9 cellular contexts compared by ENCODE assay signal in genomic region chr14:88463318-88463717, GRCh38.
A peak's percentile ranks its signal among the peaks of the same experiment; 100 is the strongest.
DNase-seq lines count a peak whose midpoint lies in the region; ATAC-seq, FAIRE-seq and TF ChIP-seq lines count a peak whose summit lies in the region.
"Had no signal": no experiment of that assay in that cellular context is flagged by ENCODE, and none has a peak within 500 bp of the region (broad histone marks: within the 10 kb centered on the region; RNA-seq: fewer than 3 reads in every experiment).

No MANE protein-coding gene starts in this region.

- peaks cover 25% of the 10 kb centered on the region for H3K36me3 Mint-ChIP-seq in Caco-2 (ENCODE audit: insufficient read depth, unreplicated experiment)

- no peaks in the 10 kb centered on the region for H3K27me3 Mint-ChIP-seq in Caco-2 (ENCODE audit: insufficient read depth, unreplicated experiment)

- peaks cover 4% of the 10 kb centered on the region; the same call in 1 of the 2 replicates for H3K4me1 ChIP-seq in Caco-2
- H3K4me1 ChIP-seq in keratinocyte (ENCODE audit: control insufficient read depth, extremely low read depth, insufficient read depth, low read length): no peaks in the 10 kb centered on the region

- H2AFZ ChIP-seq in keratinocyte (ENCODE audit: control insufficient read depth, low read length): no peak overlapping the region

- POLR2A ChIA-PET in Caco-2 (lab: Charles Lee): no interaction called here

- H3K4me3 ChIP-seq in Caco-2 (ENCODE audit: low read depth, low read length) (no peak overlapping the region), keratinocyte (ENCODE audit: control insufficient read depth in 2 of 3, extremely low read depth in 1 of 3, insufficient read depth in 2 of 3, low read depth in 1 of 3, low read length in 3 of 3) (no peak overlapping the region)

- H3K9me3 ChIP-seq in Caco-2 (no peaks in the 10 kb centered on the region), keratinocyte (ENCODE audit: control insufficient read depth, low read depth, low read length) (no peaks in the 10 kb centered on the region)

- TF ChIP-seq CTCF in Caco-2 (IDR thresholded peaks at IDR 0.05; ENCODE audit: insufficient read depth in 1 of 2, low read depth in 1 of 2, low read length in 1 of 2, severe bottlenecking in 1 of 2, unreplicated experiment in 1 of 2) (peak; percentile 24 to 40), keratinocyte (optimal IDR thresholded peaks at IDR 0.05 in 1 of 3, IDR thresholded peaks at IDR 0.05 in 1 of 3, conservative IDR thresholded peaks at IDR 0.05 in 1 of 3; ENCODE audit: extremely low read depth in 1 of 3, insufficient read depth in 2 of 3, low read length in 3 of 3) (peak; percentile 35 to 54 (median 46))

- no peak for FAIRE-seq in keratinocyte (lab: Jason Lieb, UNC)

- H3K27me3 ChIP-seq in Caco-2 (replicated peaks; ENCODE audit: control insufficient read depth, insufficient read depth, low read length): no peaks in the 10 kb centered on the region
- H3K27me3 ChIP-seq in keratinocyte (ENCODE audit: control insufficient read depth, extremely low read depth, insufficient read depth, low read length): no peaks in the 10 kb centered on the region

- no peaks in the 10 kb centered on the region for H3K79me2 ChIP-seq in keratinocyte (ENCODE audit: control insufficient read depth, insufficient read depth, low read length)

- CTCF ChIA-PET in Caco-2 (lab: Charles Lee): interaction anchor here (1.1 kb wide), 1 partner anchor 448 kb away, joined by 3 read pairs; no protein-coding TSS in a partner anchor

- no peaks in the 10 kb centered on the region for H4K20me1 ChIP-seq in keratinocyte (ENCODE audit: control insufficient read depth, extremely low read depth, insufficient read depth, low read length)

- no peak overlapping the region for H3K27ac Mint-ChIP-seq in Caco-2 (ENCODE audit: unreplicated experiment)

- H3K9me3 Mint-ChIP-seq in Caco-2 (ENCODE audit: unreplicated experiment): peaks cover 19% of the 10 kb centered on the region

- ATAC-seq in GM21526 (IDR thresholded peaks at IDR 0.05; ENCODE audit: low FRiP score, unreplicated experiment) (peak; percentile 69), HG03432 (IDR thresholded peaks at IDR 0.05; ENCODE audit: unreplicated experiment) (no peak), esophagus mucosa (no peak)

- intact Hi-C loops in Caco-2 (cut with micrococcal nuclease; ENCODE audit: unreplicated experiment): no loop called here

- H3K4me2 ChIP-seq in keratinocyte (ENCODE audit: control insufficient read depth, extremely low read depth, insufficient read depth, low read depth, low read length): no peak overlapping the region

- H3K4me1 Mint-ChIP-seq in Caco-2 (ENCODE audit: low read depth, unreplicated experiment): peaks cover 3% of the 10 kb centered on the region

- dilution Hi-C loops in keratinocyte (cut with MboI; ENCODE audit: extremely low pct_ligation_motif_present, low sequenced_read_pairs): no loop called here

- no peaks in the 10 kb centered on the region for H3K9me1 ChIP-seq in keratinocyte (ENCODE audit: control insufficient read depth, extremely low read depth, insufficient read depth, low read length)

- no peak overlapping the region for H3K27ac ChIP-seq in keratinocyte (ENCODE audit: control insufficient read depth, insufficient read depth, low read length)

- BruUV-seq in Caco-2 (replicated peaks; lab: Mats Ljungman, UMichigan): no TSS peak

- DNase-seq in Caco-2 (peak in 1 of 2 experiments; percentile 37), RPMI7951 (ENCODE audit: low read depth) (peak; percentile 10), keratinocyte (ENCODE audit: low read depth, low spot score) (no peak), NCI-H2029 (lab: John Stamatoyannopoulos, UW) (no peak), NCI-H1092 treated with DMSO at 0.1 percent for 48 hours (lab: John Stamatoyannopoulos, UW) (no peak)
- DNase-seq: islet precursor cell had no signal

- H3K9ac ChIP-seq in keratinocyte (ENCODE audit: control insufficient read depth, extremely low read depth, insufficient read depth, low read length): no peak overlapping the region

- no peak overlapping the region for H3K4me3 Mint-ChIP-seq in Caco-2 (ENCODE audit: unreplicated experiment)

- 0 out of 2 replicates have a peak, but pooled peaks cover 1% of the 10 kb centered on the region for H3K36me3 ChIP-seq in Caco-2 (ENCODE audit: control insufficient read depth, insufficient read depth, low read length)
- H3K36me3 ChIP-seq in keratinocyte (ENCODE audit: control insufficient read depth in 2 of 2, extremely low read depth in 1 of 2, insufficient read depth in 2 of 2, low read length in 2 of 2): peaks cover 4 to 8% of the 10 kb centered on the region in 2 experiments
